In genomic region chr5:147688965-147689364, GRCh38 we compare ENCODE assay signal across 14 cellular contexts.
DNase-seq lines count a peak whose midpoint lies in the region; ATAC-seq and TF ChIP-seq lines count a peak whose summit lies in the region.
"Had no signal": no experiment of that assay in that cellular context is flagged by ENCODE, and none has a peak within 500 bp of the region (broad histone marks: within the 10 kb centered on the region; RNA-seq: fewer than 3 reads in every experiment).

No MANE protein-coding gene starts in this region.

- H3K9ac ChIP-seq in H9 (ENCODE audit: extremely low read depth, insufficient read length, low read length), result no peak overlapping the region

- peak; percentile 83 to 95 for ATAC-seq in right cardiac atrium
- ATAC-seq in sciatic nerve, result peak; percentile 98
- no peak for ATAC-seq in activated CD8-positive, alpha-beta T cell treated with anti-CD3 and anti-CD28 coated beads, Interleukin-2, amount 10 ng/mL, durations not matched to agents 7 days and 5 days
- ATAC-seq in naive thymus-derived CD8-positive, alpha-beta T cell, result no peak
- ATAC-seq: natural killer cell had no signal

- H3K27ac ChIP-seq in H9 (ENCODE audit: insufficient read length, low read depth, low read length) (no peak overlapping the region), right cardiac atrium (ENCODE audit: low read length) (no peak overlapping the region)

- H2BK5ac ChIP-seq in H9 (ENCODE audit: insufficient read length, low read length), result no peak overlapping the region

- H3K4me3 ChIP-seq in astrocyte of the spinal cord (ENCODE audit: low read depth, low read length), result no peak overlapping the region
- no peak overlapping the region for H3K4me3 ChIP-seq in right cardiac atrium (ENCODE audit: low read length)

- no peak overlapping the region for H3K23ac ChIP-seq in H9 (ENCODE audit: insufficient read length, low read depth, low read length)

- POLR2A ChIA-PET in activated CD8-positive, alpha-beta T cell treated with anti-CD3 and anti-CD28 coated beads, Interleukin-2, amount 10 ng/mL, durations not matched to agents 7 days and 5 days (lab: Charles Lee), result no interaction called here
- POLR2A ChIA-PET in naive thymus-derived CD8-positive, alpha-beta T cell (lab: Charles Lee), result no interaction called here

- no peak for TF ChIP-seq CTCF in H9 (conservative IDR thresholded peaks at IDR 0.05)
- TF ChIP-seq CTCF in astrocyte of the spinal cord (IDR thresholded peaks at IDR 0.05; ENCODE audit: low read depth, low read length), result no peak

- H4K20me1 ChIP-seq in H9 (ENCODE audit: control insufficient read depth, insufficient read depth, insufficient read length), result no peaks in the 10 kb centered on the region

- no peaks in the 10 kb centered on the region; a peak in 3 of 7 replicates for H3K36me3 Mint-ChIP-seq in H9 (ENCODE audit: insufficient read depth in 1 of 3, low read depth in 3 of 3)
- no peaks in the 10 kb centered on the region for H3K36me3 Mint-ChIP-seq in activated CD8-positive, alpha-beta T cell treated with anti-CD3 and anti-CD28 coated beads, Interleukin-2, amount 10 ng/mL, durations not matched to agents 7 days and 5 days (ENCODE audit: low read depth)
- peaks cover 0 to 4% (median 0%) of the 10 kb centered on the region in 3 donors for H3K36me3 Mint-ChIP-seq in naive thymus-derived CD8-positive, alpha-beta T cell
- H3K36me3 Mint-ChIP-seq: CD14-positive monocyte, natural killer cell had no signal

- no peak overlapping the region for H2BK15ac ChIP-seq in H9 (ENCODE audit: low read depth, low read length)

- in situ Hi-C loops in astrocyte of the spinal cord (cut with HindIII; ENCODE audit: low sequenced_read_pairs), result no loop called here
- in situ Hi-C loops in ACHN (cut with HindIII; ENCODE audit: low pct_ligation_motif_present, low pct_unique_long_range_greater_than_20kb, low sequenced_read_pairs), result no loop called here

- no peak overlapping the region for H2BK120ac ChIP-seq in H9 (ENCODE audit: low read depth, low read length, poor library complexity, severe bottlenecking)

- no peak for DNase-seq in H9
- DNase-seq in astrocyte of the spinal cord (ENCODE audit: low read depth, low spot score), result peak; percentile 85
- peak; percentile 61 to 85 (median 74) for DNase-seq in right cardiac atrium
- DNase-seq in sciatic nerve (ENCODE audit: low spot score), result peak; percentile 66
- no peak for DNase-seq in activated CD8-positive, alpha-beta T cell treated with anti-CD3 and anti-CD28 coated beads, Interleukin-2, amount 10 ng/mL, durations not matched to agents 7 days and 5 days
- DNase-seq in COLO829 (ENCODE audit: low spot score), result no peak
- DNase-seq in naive thymus-derived CD8-positive, alpha-beta T cell, result no peak
- DNase-seq in ACHN, result no peak
- DNase-seq: activated CD4-positive, alpha-beta T cell treated with anti-CD3 and anti-CD28 coated beads for 48 hours; activated gamma-delta T cell treated with Interleukin-2 at 50 U/mL for 16 hours; natural killer cell; SIG-M5; stimulated activated CD4-positive, alpha-beta T cell treated with anti-CD3 and anti-CD28 coated beads, Interleukin-1b, Interleukin-23, amount 100 ng/mL, for 48 hours had no signal

- no peaks in the 10 kb centered on the region for H3K79me2 ChIP-seq in H9 (ENCODE audit: insufficient read depth, low read length)

- peak overlapping the region in 2 of 3 experiments; percentile 36 to 42; a peak in 4 of 7 replicates for H3K27ac Mint-ChIP-seq in H9
- no peak overlapping the region for H3K27ac Mint-ChIP-seq in activated CD8-positive, alpha-beta T cell treated with anti-CD3 and anti-CD28 coated beads, Interleukin-2, amount 10 ng/mL, durations not matched to agents 7 days and 5 days
- H3K27ac Mint-ChIP-seq in naive thymus-derived CD8-positive, alpha-beta T cell, result no peak overlapping the region
- H3K27ac Mint-ChIP-seq: CD14-positive monocyte, natural killer cell had no signal

- H3K4me2 ChIP-seq in H9 (ENCODE audit: insufficient read depth, insufficient read length, low read length), result no peak overlapping the region

- H2AFZ ChIP-seq in H9 (ENCODE audit: low read length), result no peak overlapping the region

- H4K8ac ChIP-seq in H9 (replicated peaks; ENCODE audit: insufficient read length, low read depth, low read length), result no peak overlapping the region

- CTCF ChIA-PET in activated CD8-positive, alpha-beta T cell treated with anti-CD3 and anti-CD28 coated beads, Interleukin-2, amount 10 ng/mL, durations not matched to agents 7 days and 5 days (lab: Charles Lee), result no interaction called here

- H3K4me3 Mint-ChIP-seq in H9, result no peak overlapping the region
- no peak overlapping the region for H3K4me3 Mint-ChIP-seq in activated CD8-positive, alpha-beta T cell treated with anti-CD3 and anti-CD28 coated beads, Interleukin-2, amount 10 ng/mL, durations not matched to agents 7 days and 5 days
- no peak overlapping the region for H3K4me3 Mint-ChIP-seq in naive thymus-derived CD8-positive, alpha-beta T cell
- H3K4me3 Mint-ChIP-seq: CD14-positive monocyte, natural killer cell had no signal

- H4K91ac ChIP-seq in H9 (ENCODE audit: insufficient read length, low read depth, low read length), result no peak overlapping the region

- intact Hi-C loops in right cardiac atrium (cut with DNase I), result no loop called here
- intact Hi-C loops in sciatic nerve (cut with DNase I), result no loop called here

- no peak overlapping the region for H3T11ph ChIP-seq in H9 (ENCODE audit: low read length)

- H4K5ac ChIP-seq in H9 (ENCODE audit: insufficient read length, low read depth, low read length), result no peak overlapping the region

- H3K9me3 Mint-ChIP-seq in H9, result no peaks in the 10 kb centered on the region
- no peaks in the 10 kb centered on the region for H3K9me3 Mint-ChIP-seq in activated CD8-positive, alpha-beta T cell treated with anti-CD3 and anti-CD28 coated beads, Interleukin-2, amount 10 ng/mL, durations not matched to agents 7 days and 5 days (ENCODE audit: insufficient read depth)
- H3K9me3 Mint-ChIP-seq in naive thymus-derived CD8-positive, alpha-beta T cell, result no peaks in the 10 kb centered on the region
- H3K9me3 Mint-ChIP-seq: CD14-positive monocyte, natural killer cell had no signal

- no peak overlapping the region for H3K56ac ChIP-seq in H9 (ENCODE audit: insufficient read length, low read depth, low read length)

- H3K4me1 Mint-ChIP-seq in H9, result peaks cover 11 to 23% of the 10 kb centered on the region in 2 experiments
- H3K4me1 Mint-ChIP-seq in activated CD8-positive, alpha-beta T cell treated with anti-CD3 and anti-CD28 coated beads, Interleukin-2, amount 10 ng/mL, durations not matched to agents 7 days and 5 days (ENCODE audit: low read depth), result no peaks in the 10 kb centered on the region
- H3K4me1 Mint-ChIP-seq in naive thymus-derived CD8-positive, alpha-beta T cell, result no peaks in the 10 kb centered on the region
- H3K4me1 Mint-ChIP-seq: CD14-positive monocyte had no signal

- no peak overlapping the region for H2BK20ac ChIP-seq in H9 (ENCODE audit: low read depth, low read length, poor library complexity, severe bottlenecking)

- no peaks in the 10 kb centered on the region for H3K79me1 ChIP-seq in H9 (ENCODE audit: insufficient read depth, low read depth, low read length, poor library complexity, severe bottlenecking)

- no peaks in the 10 kb centered on the region for H3K4me1 ChIP-seq in H9 (ENCODE audit: insufficient read depth, low read length)
- no peaks in the 10 kb centered on the region for H3K4me1 ChIP-seq in right cardiac atrium (ENCODE audit: control insufficient read depth, insufficient read depth, low read length)

- no peaks in the 10 kb centered on the region for H3K27me3 ChIP-seq in H9 (ENCODE audit: insufficient read depth, low read length)
- no peaks in the 10 kb centered on the region for H3K27me3 ChIP-seq in right cardiac atrium (ENCODE audit: control insufficient read depth, insufficient read depth)

- H2AK5ac ChIP-seq in H9 (ENCODE audit: insufficient read length, low read length), result no peak overlapping the region

- no peaks in the 10 kb centered on the region for H3K27me3 Mint-ChIP-seq in H9 (ENCODE audit: low read depth)
- H3K27me3 Mint-ChIP-seq in activated CD8-positive, alpha-beta T cell treated with anti-CD3 and anti-CD28 coated beads, Interleukin-2, amount 10 ng/mL, durations not matched to agents 7 days and 5 days (ENCODE audit: low read depth), result no peaks in the 10 kb centered on the region
- no peaks in the 10 kb centered on the region for H3K27me3 Mint-ChIP-seq in naive thymus-derived CD8-positive, alpha-beta T cell

- no peak overlapping the region for H3K14ac ChIP-seq in H9 (ENCODE audit: insufficient read depth, low read length)

- H3K4ac ChIP-seq in H9 (ENCODE audit: low read depth, low read length), result no peak overlapping the region

- no CpG with 5 or more reads among the region's 4 CpGs for WGBS in H9 (ENCODE audit: extremely low coverage, insufficient read length, low lambda C conversion rate)
- 25% methylated on average over 4 of the region's 4 CpGs for whole genome bisulfite sequencing in right cardiac atrium

- H3K23me2 ChIP-seq in H9 (ENCODE audit: insufficient read length, low read depth, low read length, poor library complexity, severe bottlenecking), result no peaks in the 10 kb centered on the region

- H3K18ac ChIP-seq in H9 (ENCODE audit: insufficient read length, low read depth, low read length), result no peak overlapping the region

- H3K9me3 ChIP-seq in H9 (ENCODE audit: control insufficient read depth, low read depth, low read length) (no peaks in the 10 kb centered on the region), right cardiac atrium (ENCODE audit: control insufficient read depth, low read length) (no peaks in the 10 kb centered on the region)

- no peak overlapping the region for H2BK12ac ChIP-seq in H9 (ENCODE audit: insufficient read length, low read depth, low read length)

Comparison
In these comparisons a context has a peak if more than half of its experiments do, and no peak if none do; other contexts are left out.
1. DNase-seq: peak in astrocyte of the spinal cord (single experiment), right cardiac atrium (3 of 3) and sciatic nerve (single experiment); none in H9 (single experiment), activated CD8-positive, alpha-beta T cell treated with anti-CD3 and anti-CD28 coated beads, Interleukin-2, amount 10 ng/mL, durations not matched to agents 7 days and 5 days (single experiment), COLO829 (single experiment), naive thymus-derived CD8-positive, alpha-beta T cell (0 of 10) and ACHN (single experiment).
2. H3K27ac Mint-ChIP-seq: peak in H9 (2 of 3); none in activated CD8-positive, alpha-beta T cell treated with anti-CD3 and anti-CD28 coated beads, Interleukin-2, amount 10 ng/mL, durations not matched to agents 7 days and 5 days (single experiment) and naive thymus-derived CD8-positive, alpha-beta T cell (0 of 10).
3. ATAC-seq: peak in right cardiac atrium (2 of 2) and sciatic nerve (single experiment); none in activated CD8-positive, alpha-beta T cell treated with anti-CD3 and anti-CD28 coated beads, Interleukin-2, amount 10 ng/mL, durations not matched to agents 7 days and 5 days (single experiment) and naive thymus-derived CD8-positive, alpha-beta T cell (0 of 2).